8 cellular contexts compared by ENCODE assay signal in the genomic region with DNA sequence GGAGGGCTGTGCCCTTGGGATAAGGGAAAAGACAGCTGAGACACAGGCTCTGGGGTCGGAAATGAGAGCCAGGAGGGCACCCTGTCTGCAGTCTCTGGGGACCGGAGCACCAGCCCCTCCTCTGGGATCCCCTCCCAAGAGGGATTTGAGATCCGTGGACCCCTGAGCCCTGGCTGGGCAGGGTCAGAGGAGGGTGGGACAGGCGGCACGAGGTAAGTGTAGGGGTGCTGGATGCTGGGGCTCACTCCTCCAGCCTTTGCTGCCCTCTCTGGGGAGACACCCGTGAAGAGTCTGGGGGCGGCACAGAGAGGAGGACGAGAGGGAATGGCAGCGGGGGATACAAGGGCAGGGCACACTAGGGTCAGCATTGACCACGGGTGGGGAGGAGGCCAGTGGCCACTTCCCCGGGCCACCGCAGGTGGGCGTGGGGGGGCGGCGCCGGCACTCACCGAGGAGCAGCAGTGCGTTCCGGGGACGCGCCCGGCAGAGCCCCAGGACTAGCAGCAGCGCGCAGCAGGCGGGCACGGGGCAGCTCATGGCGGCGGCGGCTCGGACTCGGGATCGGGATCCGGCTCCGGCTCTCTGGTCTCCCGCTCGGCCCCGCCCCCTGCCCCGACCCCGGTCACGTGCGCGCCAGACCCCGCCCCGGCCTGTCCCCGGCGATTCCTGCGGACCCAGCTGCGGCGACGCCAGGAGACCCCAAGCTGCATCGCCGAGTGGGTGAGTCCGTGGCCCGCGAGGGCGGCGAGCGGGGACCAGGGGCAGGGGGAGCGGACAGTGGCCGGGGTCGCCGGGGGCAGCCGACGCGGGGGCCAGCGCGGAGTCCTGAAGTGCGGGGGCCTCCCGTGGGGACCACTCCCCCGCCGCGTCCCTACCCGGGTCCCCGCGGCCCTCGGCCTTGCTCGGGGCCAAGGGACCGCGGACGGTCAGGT. TPM values are rescaled to one million over a fixed set of nuclear protein-coding genes. Genes with fewer than 3 reads are reported as not detected.
A peak's percentile ranks its signal among the peaks of the same experiment; 100 is the strongest.
DNase-seq lines count a peak whose midpoint lies in the region; ATAC-seq and TF ChIP-seq lines count a peak whose summit lies in the region.

A gene (minus strand): TSS at position 557 of the 932 bp plus-strand sequence. CDS start 20 bp downstream, at position 537.
A gene (plus strand): TSS at position 651 of the 932 bp plus-strand sequence. CDS start 1,134 bp downstream, outside the sequence.

- no peak for TF ChIP-seq POLR2A in breast epithelium (IDR thresholded peaks at IDR 0.05)
- TF ChIP-seq POLR2A in spleen (IDR thresholded peaks at IDR 0.05) = no peak

- CTCF ChIA-PET in CD8-positive, alpha-beta T cell (lab: Charles Lee) = interaction anchor here (1.0 to 2.7 kb wide), 2 partner anchors 17 to 23 kb away, joined by 3 to 11 read pairs; no protein-coding TSS in a partner anchor

- H3K27ac Mint-ChIP-seq in CD8-positive, alpha-beta T cell = peak within 1 kb of the TSS; percentile 96

- 0 to 1% (median 1%) methylated on average over 18 to 80 of the region's 80 CpGs for WGBS in spleen, 5 donors

- H3K4me1 Mint-ChIP-seq in CD8-positive, alpha-beta T cell (ENCODE audit: low read depth) = peaks cover 36% of the 10 kb centered on the region

- H3K4me3 ChIP-seq in CD8-positive, alpha-beta T cell (ENCODE audit: low read depth, low read length) = peak within 1 kb of the TSS; percentile 96
- H3K4me3 ChIP-seq in breast epithelium (peak within 1 kb of the TSS; percentile 75 to 99 (median 96)), spleen (peak within 1 kb of the TSS; percentile 69 to 98 (median 88))

- no peaks in the 10 kb centered on the region for H3K27me3 ChIP-seq in CD8-positive, alpha-beta T cell (ENCODE audit: insufficient read depth, low read length)
- H3K27me3 ChIP-seq in breast epithelium = no peaks in the 10 kb centered on the region
- H3K27me3 ChIP-seq in spleen (replicated peaks in 1 of 7) = peaks cover 0 to 16% (median 0%) of the 10 kb centered on the region in 7 donors

- H3K36me3 ChIP-seq in CD8-positive, alpha-beta T cell (ENCODE audit: insufficient read depth, low read length) = peaks cover 14% of the 10 kb centered on the region
- no peaks in the 10 kb centered on the region for H3K36me3 ChIP-seq in breast epithelium
- peaks cover 0 to 48% (median 19%) of the 10 kb centered on the region in 6 donors for H3K36me3 ChIP-seq in spleen

- POLR2A ChIA-PET in CD8-positive, alpha-beta T cell (lab: Charles Lee) = interaction anchor here (1.0 to 1.9 kb wide), 3 partner anchors 11 to 57 kb away, joined by 3 to 12 read pairs (median 4); no protein-coding TSS in a partner anchor

- DNase-seq in CD8-positive, alpha-beta T cell = peak; percentile 13 to 72 (median 47)
- DNase-seq in NCI-H1092 (lab: John Stamatoyannopoulos, UW) (peak; percentile 47), breast epithelium (ENCODE audit: low spot score in 2 of 2) (peak; percentile 67 to 86), iPS-NIHi7 (ENCODE audit: extremely low spot score) (peak; percentile 100), spleen (peak; percentile 94)

- H3K9me3 ChIP-seq in CD8-positive, alpha-beta T cell (ENCODE audit: low read length) = no peaks in the 10 kb centered on the region
- H3K9me3 ChIP-seq in breast epithelium = no peaks in the 10 kb centered on the region
- no peaks in the 10 kb centered on the region for H3K9me3 ChIP-seq in spleen

- peak; percentile 43 for ATAC-seq in CD8-positive, alpha-beta T cell
- peak; percentile 45 for ATAC-seq in GM21390 (IDR thresholded peaks at IDR 0.05; ENCODE audit: unreplicated experiment)
- ATAC-seq in HG03280 (IDR thresholded peaks at IDR 0.05; ENCODE audit: unreplicated experiment) = no peak

- H3K9me3 Mint-ChIP-seq in CD8-positive, alpha-beta T cell = no peaks in the 10 kb centered on the region

- no peak for TF ChIP-seq CTCF in CD8-positive, alpha-beta T cell (IDR thresholded peaks at IDR 0.05)
- TF ChIP-seq CTCF in VCaP (conservative IDR thresholded peaks at IDR 0.05) (no peak), breast epithelium (IDR thresholded peaks at IDR 0.05) (no peak), spleen (IDR thresholded peaks at IDR 0.05 in 8 of 11, conservative IDR thresholded peaks at IDR 0.05 in 3 of 11) (peak in 1 of 11 experiments; percentile 7)

- no peaks in the 10 kb centered on the region for H3K27me3 Mint-ChIP-seq in CD8-positive, alpha-beta T cell (ENCODE audit: low read depth)

- intact Hi-C loops in CD8-positive, alpha-beta T cell (cut with DNase I, micrococcal nuclease) = loop anchor here (1.0 to 2.0 kb wide), 6 partner anchors 24 to 73 kb away; a partner anchor contains a TSS
- intact Hi-C loops in breast epithelium (cut with DNase I; ENCODE audit: low total_unique reads) (no loop called here), spleen (cut with DNase I; ENCODE audit: low total_unique reads) (no loop called here)

- H3K27ac ChIP-seq in CD8-positive, alpha-beta T cell (ENCODE audit: low read depth, low read length) = peak within 1 kb of the TSS; percentile 86
- peak within 1 kb of the TSS; percentile 95 for H3K27ac ChIP-seq in VCaP
- H3K27ac ChIP-seq in breast epithelium = peak within 1 kb of the TSS; percentile 95 to 99
- peak within 1 kb of the TSS; percentile 81 to 97 (median 90) for H3K27ac ChIP-seq in spleen

- peaks cover 41% of the 10 kb centered on the region for H3K36me3 Mint-ChIP-seq in CD8-positive, alpha-beta T cell

- peak within 1 kb of the TSS; percentile 91 for H3K4me3 Mint-ChIP-seq in CD8-positive, alpha-beta T cell

- H3K4me1 ChIP-seq in CD8-positive, alpha-beta T cell (ENCODE audit: insufficient read depth, low read length) = peaks cover 32% of the 10 kb centered on the region
- H3K4me1 ChIP-seq in breast epithelium (peaks cover 0 to 6% of the 10 kb centered on the region in 2 donors), spleen (peaks cover 12 to 69% (median 37%) of the 10 kb centered on the region in 6 donors)

RNA-seq across cellular contexts. Expression of the first gene that starts in this region (rescaled TPM):
- total RNA-seq in CD8-positive, alpha-beta T cell = 10 to 100 TPM; 80.3 to 86.6 TPM
- total RNA-seq in breast epithelium (10 to 100 TPM; 28.3 to 38.1 (median 32.1) TPM), spleen (100 to 1,000 TPM in 3 of 7 donors, 10 to 100 TPM in 4; 85.9 to 137 (median 95.1) TPM)
- 10 to 100 TPM; 23.6 to 63.4 (median 51.9) TPM for polyA plus RNA-seq in spleen

RNA-seq across cellular contexts. Expression of the second gene that starts in this region (rescaled TPM):
- 10 to 100 TPM; 44.4 to 48.7 TPM for total RNA-seq in CD8-positive, alpha-beta T cell
- total RNA-seq in breast epithelium = 10 to 100 TPM; 12.0 to 20.6 (median 19.0) TPM
- total RNA-seq in spleen = 10 to 100 TPM; 22.8 to 39.7 (median 33.9) TPM
- 10 to 100 TPM in 1 of 3 donors, 1 to 10 TPM in 2; 6.8 to 22.4 (median 8.2) TPM for polyA plus RNA-seq in spleen

Comparison
In these comparisons a context has a peak if more than half of its experiments do, and no peak if none do; other contexts are left out.
1. DNase-seq: peak in every context shown above with its lines; median percentile 100 in iPS-NIHi7; 94 in spleen; 76 in breast epithelium; 47 in CD8-positive, alpha-beta T cell; 47 in NCI-H1092.
2. intact Hi-C loops: an anchor here in CD8-positive, alpha-beta T cell (1.0 to 2.0 kb wide); none called in breast epithelium and spleen.